ENCODE assay signal across 27 cellular contexts in the genomic region with DNA sequence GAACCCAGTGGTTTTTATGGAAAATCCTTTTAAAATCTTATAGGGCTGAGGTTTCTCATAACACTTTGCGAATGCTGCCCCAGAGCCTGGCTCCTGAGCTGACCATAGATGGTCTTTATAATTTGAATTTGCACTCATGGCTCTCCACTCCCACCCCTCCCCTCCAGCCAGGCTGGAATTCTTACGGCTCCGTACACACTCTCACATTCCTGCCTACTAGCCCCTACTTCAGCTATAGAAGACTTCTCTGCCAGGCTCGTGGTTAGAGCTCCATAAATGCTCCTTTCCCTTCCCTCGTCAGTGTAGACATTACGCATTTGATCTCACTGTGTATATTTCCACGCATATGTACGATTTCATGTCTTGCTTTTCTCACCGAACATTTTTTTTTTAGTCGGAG. TPM values are rescaled to one million over a fixed set of nuclear protein-coding genes. Genes with fewer than 3 reads are reported as not detected.
DNase-seq lines count a peak whose midpoint lies in the region; ATAC-seq and TF ChIP-seq lines count a peak whose summit lies in the region.
"Had no signal": no experiment of that assay in that cellular context is flagged by ENCODE, and none has a peak within 500 bp of the region (broad histone marks: within the 10 kb centered on the region; RNA-seq: fewer than 3 reads in every experiment).

No MANE protein-coding gene starts in this region.

- TF ChIP-seq CTCF in Panc1 (IDR thresholded peaks at IDR 0.05) (no peak), chondrocyte (IDR thresholded peaks at IDR 0.05) (no peak), mucosa of descending colon (IDR thresholded peaks at IDR 0.05) (no peak)

- H3K27me3 Mint-ChIP-seq in chondrocyte (ENCODE audit: low read depth): no peaks in the 10 kb centered on the region
- H3K27me3 Mint-ChIP-seq: activated naive CD4-positive, alpha-beta T cell treated with anti-CD3 and anti-CD28 coated beads, Interleukin-2, amount 50 U/mL, for 24 hours had no signal

- H3K27me3 ChIP-seq in Panc1 (ENCODE audit: control insufficient read depth, insufficient read depth, low read length) (no peaks in the 10 kb centered on the region), stomach smooth muscle (ENCODE audit: control insufficient read depth in 1 of 2, insufficient read depth in 2 of 2, low read length in 2 of 2) (no peaks in the 10 kb centered on the region)
- H3K27me3 ChIP-seq: body of pancreas had no signal

- H3K4me1 Mint-ChIP-seq in chondrocyte (ENCODE audit: low read depth): peaks cover 63% of the 10 kb centered on the region

- no TSS peak for BruUV-seq in Panc1 (replicated peaks; lab: Mats Ljungman, UMichigan)

- no peaks in the 10 kb centered on the region for H3K9me3 Mint-ChIP-seq in chondrocyte (ENCODE audit: low read depth)
- H3K9me3 Mint-ChIP-seq: activated CD4-positive, alpha-beta memory T cell treated with anti-CD3 and anti-CD28 coated beads for 36 hours; activated naive CD4-positive, alpha-beta T cell treated with anti-CD3 and anti-CD28 coated beads, Interleukin-2, amount 50 U/mL, for 24 hours; immature natural killer cell; natural killer cell; stimulated activated naive B cell treated with anti-CD40 and anti-IgM and Interleukin-4, amounts not matched to agents 10 μg/mL and 1 μg/mL and 100 μg/mL, for 72 hours had no signal

- POLR2A ChIA-PET in Panc1 (lab: Charles Lee): interaction anchor here (1.2 kb wide), 2 partner anchors 13 to 14 kb away, joined by 3 to 7 read pairs; no protein-coding TSS in a partner anchor

- H3K4me3 Mint-ChIP-seq in chondrocyte (ENCODE audit: unreplicated experiment): no peak overlapping the region
- H3K4me3 Mint-ChIP-seq: activated CD4-positive, alpha-beta memory T cell treated with anti-CD3 and anti-CD28 coated beads for 36 hours; activated naive CD4-positive, alpha-beta T cell treated with anti-CD3 and anti-CD28 coated beads, Interleukin-2, amount 50 U/mL, for 24 hours; immature natural killer cell; natural killer cell; stimulated activated naive B cell treated with anti-CD40 and anti-IgM and Interleukin-4, amounts not matched to agents 10 μg/mL and 1 μg/mL and 100 μg/mL, for 72 hours had no signal

- DNase-seq in Panc1 (ENCODE audit: low read depth, low spot score) (no peak), chondrocyte (ENCODE audit: low spot score) (no peak), mucosa of descending colon (peak in 2 of 3 donors; percentile 1 to 4), GM19240 (ENCODE audit: insufficient read length, low spot score) (no peak), germinal center (ENCODE audit: low spot score) (no peak), iPS-NIHi7 (ENCODE audit: extremely low spot score) (no peak), NCI-H1105 (lab: John Stamatoyannopoulos, UW) (no peak)
- DNase-seq: activated CD4-positive, alpha-beta memory T cell treated with anti-CD3 and anti-CD28 coated beads for 36 hours; activated T-cell treated with anti-CD3 and anti-CD28 coated beads, Interleukin-2, amount 50 U/mL, for 48 hours; glutamatergic neuron; immature natural killer cell; lower lobe of right lung; natural killer cell; NCI-H1048; NCI-H2029 treated with DMSO at 0.1 percent for 48 hours; NCI-H446 treated with DMSO at 0.1 percent for 48 hours; NK-92 treated with Interleukin-12 subunit alpha and Interleukin-12 subunit beta, amount 100 ng/mL, for 24 hours; RPMI8226; stimulated activated naive B cell treated with anti-CD40 and anti-IgM and Interleukin-4, amounts not matched to agents 10 μg/mL and 1 μg/mL and 100 μg/mL, for 72 hours; T-helper 1 cell had no signal

- CTCF ChIA-PET in Panc1 (lab: Charles Lee): no interaction called here

- no peak for ATAC-seq in Panc1
- ATAC-seq in mucosa of descending colon: no peak
- ATAC-seq: body of pancreas; natural killer cell; stimulated activated naive B cell treated with anti-CD40 and anti-IgM and Interleukin-4, amounts not matched to agents 10 μg/mL and 1 μg/mL and 100 μg/mL, for 72 hours had no signal

- H3K9me3 ChIP-seq in Panc1 (ENCODE audit: control insufficient read depth, insufficient read depth, low read depth, low read length) (no peaks in the 10 kb centered on the region), mucosa of descending colon (no peaks in the 10 kb centered on the region), stomach smooth muscle (ENCODE audit: control insufficient read depth in 2 of 2, low read length in 2 of 2) (no peaks in the 10 kb centered on the region)
- H3K9me3 ChIP-seq: body of pancreas, lower lobe of right lung had no signal

- in situ Hi-C loops in Panc1 (cut with HindIII; ENCODE audit: low pct_unique_long_range_greater_than_20kb, low sequenced_read_pairs): no loop called here

- H3K27ac ChIP-seq in Panc1 (ENCODE audit: low read length): peak overlapping the region; percentile 59
- peak overlapping the region; percentile 92 for H3K27ac ChIP-seq in stomach smooth muscle (ENCODE audit: low read length)
- H3K27ac ChIP-seq: KMS-11, lower lobe of right lung, VCaP had no signal

- H3K9ac ChIP-seq in stomach smooth muscle (ENCODE audit: low read length in 2 of 2): peak overlapping the region; percentile 32 to 60
- H3K9ac ChIP-seq: KMS-11 had no signal

- H3K4me1 ChIP-seq in Panc1 (ENCODE audit: control insufficient read depth, insufficient read depth, low read length) (peaks cover 47% of the 10 kb centered on the region), mucosa of descending colon (ENCODE audit: low read depth) (peaks cover 7% of the 10 kb centered on the region), stomach smooth muscle (ENCODE audit: control insufficient read depth, insufficient read depth, low read length) (peaks cover 62% of the 10 kb centered on the region)

- intact Hi-C loops in Panc1 (cut with micrococcal nuclease; ENCODE audit: unreplicated experiment): no loop called here
- intact Hi-C loops in mucosa of descending colon (cut with DNase I, micrococcal nuclease): no loop called here

- H3K36me3 ChIP-seq in Panc1 (ENCODE audit: control insufficient read depth, insufficient read depth, low read length) (no peaks in the 10 kb centered on the region), mucosa of descending colon (ENCODE audit: low read depth) (no peaks in the 10 kb centered on the region), stomach smooth muscle (ENCODE audit: control insufficient read depth in 2 of 2, insufficient read depth in 2 of 2, low read length in 2 of 2) (no peaks in the 10 kb centered on the region)
- H3K36me3 ChIP-seq: lower lobe of right lung had no signal

- peak overlapping the region; percentile 89 for H3K27ac Mint-ChIP-seq in chondrocyte (ENCODE audit: unreplicated experiment)
- H3K27ac Mint-ChIP-seq: activated CD4-positive, alpha-beta memory T cell treated with anti-CD3 and anti-CD28 coated beads for 36 hours; activated naive CD4-positive, alpha-beta T cell treated with anti-CD3 and anti-CD28 coated beads, Interleukin-2, amount 50 U/mL, for 24 hours; immature natural killer cell; natural killer cell had no signal

- no peak overlapping the region for H3K4me3 ChIP-seq in Panc1 (ENCODE audit: low read depth in 2 of 2, low read length in 2 of 2)
- no peak overlapping the region for H3K4me3 ChIP-seq in mucosa of descending colon
- H3K4me3 ChIP-seq in stomach smooth muscle (ENCODE audit: low read length in 2 of 2): peak overlapping the region in 1 of 2 donors; percentile 44
- H3K4me3 ChIP-seq: body of pancreas, lower lobe of right lung had no signal

- H3K36me3 Mint-ChIP-seq in chondrocyte (ENCODE audit: low read depth): no peaks in the 10 kb centered on the region
- H3K36me3 Mint-ChIP-seq: activated CD4-positive, alpha-beta memory T cell treated with anti-CD3 and anti-CD28 coated beads for 36 hours; activated naive CD4-positive, alpha-beta T cell treated with anti-CD3 and anti-CD28 coated beads, Interleukin-2, amount 50 U/mL, for 24 hours; immature natural killer cell; natural killer cell; stimulated activated naive B cell treated with anti-CD40 and anti-IgM and Interleukin-4, amounts not matched to agents 10 μg/mL and 1 μg/mL and 100 μg/mL, for 72 hours had no signal

RNA-seq across cellular contexts. Expression of a gene that starts 5.4 kb away (rescaled TPM):
- total RNA-seq in Panc1 (2021; ENCODE audit: unreplicated experiment): 171 TPM
- polyA plus RNA-seq in Panc1 (2012; ENCODE audit: insufficient read length): 324 TPM
- 348 to 488 TPM (median 481 TPM) in 3 replicates for total RNA-seq in chondrocyte
- 100 to 1,000 TPM; 142 to 436 (median 197) TPM for total RNA-seq in mucosa of descending colon

RNA-seq across cellular contexts. Expression of a gene that starts 34.4 kb away (rescaled TPM):
- total RNA-seq in Panc1 (2021; ENCODE audit: unreplicated experiment) (3.4 TPM), chondrocyte (not detected in 3 replicates), mucosa of descending colon (1 to 10 TPM in 1 of 3 donors, under 1 TPM in 2; 0.35 to 3.5 (median 0.70) TPM)
- polyA plus RNA-seq in Panc1 (2012; ENCODE audit: insufficient read length): not detected
- total RNA-seq: activated CD4-positive, alpha-beta memory T cell treated with anti-CD3 and anti-CD28 coated beads for 36 hours; epithelial cell of proximal tubule; lower lobe of right lung; natural killer cell had no signal
- polyA plus RNA-seq: immature natural killer cell had no signal

RNA-seq across cellular contexts. Expression of a gene that starts 59.0 kb away (rescaled TPM):
- total RNA-seq in Panc1 (2021; ENCODE audit: unreplicated experiment) (5.9 TPM), chondrocyte (not detected in 3 replicates), mucosa of descending colon (1 to 10 TPM in 1 of 3 donors, under 1 TPM in 1, not detected in 1; 0.65 to 1.0 TPM)
- polyA plus RNA-seq in Panc1 (2012; ENCODE audit: insufficient read length): not detected
- total RNA-seq: activated CD4-positive, alpha-beta memory T cell treated with anti-CD3 and anti-CD28 coated beads for 36 hours; dermis microvascular lymphatic vessel endothelial cell; epithelial cell of proximal tubule; lower lobe of right lung; natural killer cell had no signal
- polyA plus RNA-seq: immature natural killer cell had no signal

Comparison
In these comparisons a context has a peak if more than half of its experiments do, and no peak if none do; other contexts are left out.
1. DNase-seq: peak in mucosa of descending colon (2 of 3); none in Panc1 (single experiment), chondrocyte (single experiment), GM19240 (single experiment), germinal center (single experiment), iPS-NIHi7 (single experiment) and NCI-H1105 (single experiment).